Comparison of ENCODE assay signal across 8 cellular contexts in genomic region chr5:42908086-42908485, GRCh38.
A peak's percentile ranks its signal among the peaks of the same experiment; 100 is the strongest.
DNase-seq lines count a peak whose midpoint lies in the region; ATAC-seq and TF ChIP-seq lines count a peak whose summit lies in the region.

No MANE protein-coding gene starts in this region.

- no peak overlapping the region for H3K27ac ChIP-seq in breast epithelium
- H3K27ac ChIP-seq in sigmoid colon: no peak overlapping the region

- H3K36me3 ChIP-seq in breast epithelium: no peaks in the 10 kb centered on the region
- H3K36me3 ChIP-seq in sigmoid colon: no peaks in the 10 kb centered on the region

- H3K9me3 ChIP-seq in breast epithelium: no peaks in the 10 kb centered on the region
- H3K9me3 ChIP-seq in sigmoid colon: no peaks in the 10 kb centered on the region

- intact Hi-C loops in breast epithelium (cut with DNase I; ENCODE audit: low total_unique reads): no loop called here
- intact Hi-C loops in sigmoid colon (cut with DNase I): loop anchor here (5.0 kb wide), 2 partner anchors 84 to 134 kb away; partner anchors contain the start of gene ANXA2R

- 32 to 51% methylated on average over 2 of the region's 2 CpGs for WGBS in sigmoid colon, 2 donors

- TF ChIP-seq POLR2A in breast epithelium (IDR thresholded peaks at IDR 0.05) (no peak), sigmoid colon (IDR thresholded peaks at IDR 0.05) (no peak)

- POLR2A ChIA-PET in HEK293T (lab: Yijun Ruan, JAX): interaction anchor here (1.1 to 2.1 kb wide), 4 partner anchors 100 to 157 kb away, joined by 5 to 15 read pairs (median 8); partner anchors contain the start of gene ANXA2R

- H3K4me3 ChIP-seq in Jurkat, Clone E6-1 (ENCODE audit: low read length): peak overlapping the region; percentile 57
- peak overlapping the region in 2 of 3 donors; percentile 51 to 70 for H3K4me3 ChIP-seq in breast epithelium
- H3K4me3 ChIP-seq in sigmoid colon: peak overlapping the region in 3 of 4 donors; percentile 43 to 51 (median 51)

- DNase-seq in Jurkat, Clone E6-1 (ENCODE audit: low read depth, low spot score): no peak
- DNase-seq in breast epithelium (ENCODE audit: low spot score in 2 of 2) (no peak), sigmoid colon (no peak), HEK293T (ENCODE audit: extremely low spot score) (no peak), NCI-H1436 (lab: John Stamatoyannopoulos, UW) (no peak)
- DNase-seq in effector CD4-positive, alpha-beta T cell: no peak

- TF ChIP-seq CTCF in breast epithelium (IDR thresholded peaks at IDR 0.05): no peak
- no peak for TF ChIP-seq CTCF in sigmoid colon (IDR thresholded peaks at IDR 0.05)

- H3K27me3 ChIP-seq in breast epithelium (no peaks in the 10 kb centered on the region), sigmoid colon (peaks cover 0 to 7% (median 0%) of the 10 kb centered on the region in 3 donors)

- ATAC-seq in GM19452 (IDR thresholded peaks at IDR 0.05; ENCODE audit: unreplicated experiment) (peak; percentile 6), GM18907 (IDR thresholded peaks at IDR 0.05; ENCODE audit: unreplicated experiment) (no peak)

- CTCF ChIA-PET in HEK293T (lab: Yijun Ruan, JAX): interaction anchor here (0.9 to 1.8 kb wide), 4 partner anchors 16 to 482 kb away, joined by 3 to 5 read pairs (median 3); no protein-coding TSS in a partner anchor

- no peak for TF ChIP-seq EP300 in sigmoid colon (IDR thresholded peaks at IDR 0.05)

- no peaks in the 10 kb centered on the region for H3K4me1 ChIP-seq in breast epithelium
- peaks cover 0 to 5% (median 4%) of the 10 kb centered on the region in 4 donors for H3K4me1 ChIP-seq in sigmoid colon

TF ChIP-seq in HEK293T, 16 proteins besides CTCF, POLR2A, EP300 and RAD21:
- TF ChIP-seq PKNOX1 (IDR thresholded peaks at IDR 0.05) (no peak), FOXA1 (IDR thresholded peaks at IDR 0.05) (no peak), L3MBTL2 (conservative IDR thresholded peaks at IDR 0.05) (no peak), SUZ12 (IDR thresholded peaks at IDR 0.05) (no peak), ARNT (IDR thresholded peaks at IDR 0.05) (no peak), CTBP1 (IDR thresholded peaks at IDR 0.05; ENCODE audit: borderline replicate concordance) (no peak), ZNF384 (IDR thresholded peaks at IDR 0.05) (no peak), FOXM1 (IDR thresholded peaks at IDR 0.05; ENCODE audit: borderline replicate concordance) (no peak), TARDBP (IDR thresholded peaks at IDR 0.05) (no peak), NFRKB (IDR thresholded peaks at IDR 0.05) (no peak), SP1 (IDR thresholded peaks at IDR 0.05) (no peak), LEF1 (IDR thresholded peaks at IDR 0.05; ENCODE audit: borderline replicate concordance) (no peak), FOXK2 (IDR thresholded peaks at IDR 0.05) (no peak), HDGF (IDR thresholded peaks at IDR 0.05; ENCODE audit: borderline replicate concordance) (no peak), BHLHE40 (IDR thresholded peaks at IDR 0.05; ENCODE audit: borderline replicate concordance) (no peak), ELF4 (IDR thresholded peaks at IDR 0.05) (no peak)
